ENCODE assay signal across 8 cellular contexts in the genomic region with DNA sequence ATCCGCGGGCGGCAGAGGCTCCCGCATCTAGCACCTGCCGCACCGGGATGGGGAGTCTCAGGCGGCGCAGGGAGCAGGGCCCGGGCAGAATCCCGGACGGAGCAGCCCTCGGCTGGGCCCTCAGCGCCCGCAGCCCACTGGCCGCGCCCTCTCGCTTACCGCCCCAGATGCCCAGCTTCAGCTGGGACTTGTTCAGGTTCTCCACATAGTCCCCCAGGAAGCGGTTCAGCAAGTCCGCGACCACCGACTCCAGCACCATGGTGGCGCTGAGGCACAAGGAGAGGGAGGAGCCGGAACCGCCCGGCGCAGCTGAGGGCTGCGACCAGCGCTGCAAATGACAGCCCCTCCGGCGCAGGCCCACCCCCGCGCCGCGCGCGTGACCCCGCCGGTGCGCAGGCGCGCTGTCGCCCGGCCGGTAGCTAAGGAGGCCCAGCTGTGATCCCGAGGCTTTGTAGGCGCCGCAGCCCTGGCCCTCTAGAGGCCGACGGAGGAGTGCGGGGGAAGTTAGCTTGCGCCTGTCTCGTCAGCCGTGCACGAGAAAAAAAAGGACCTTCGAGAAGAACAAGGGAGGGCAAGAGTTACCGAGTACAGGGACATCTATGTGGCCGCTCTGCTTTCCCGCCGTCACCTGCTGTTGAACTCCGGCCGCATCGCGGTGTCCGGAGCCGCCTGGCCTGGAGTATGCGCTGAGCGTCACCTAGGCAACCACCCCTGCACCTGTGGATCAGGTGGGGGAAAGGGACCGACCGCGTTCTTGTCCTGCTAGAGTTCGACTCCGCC. TPM values are rescaled to one million over a fixed set of nuclear protein-coding genes. Genes with fewer than 3 reads are reported as not detected.
A peak's percentile ranks its signal among the peaks of the same experiment; 100 is the strongest.
DNase-seq lines count a peak whose midpoint lies in the region; ATAC-seq lines count a peak whose summit lies in the region.

TSS of gene VPS13C (minus strand) at position 332 of the 780 bp plus-strand sequence. CDS start at position 259, 73 bp downstream.

- peak within 1 kb of the TSS; percentile 98 for H3K4me3 Mint-ChIP-seq in activated T-helper 1 cell treated with anti-CD3 and anti-CD28 coated beads, Interleukin-12 subunit alpha, Interleukin-12 subunit beta, Interleukin-2, Interleukin-4 antibody, amounts not matched to agents 30 ng/mL and 10 ng/mL and 1 ng/mL, durations not matched to agents 14 hours and 24 hours and 36 hours
- peak within 1 kb of the TSS; percentile 94 to 100 (median 98) for H3K4me3 Mint-ChIP-seq in naive thymus-derived CD8-positive, alpha-beta T cell

- ATAC-seq in GM21786 (IDR thresholded peaks at IDR 0.05; ENCODE audit: unreplicated experiment): peak; percentile 81
- ATAC-seq in naive thymus-derived CD8-positive, alpha-beta T cell: peak; percentile 85 to 87

- H3K4me1 Mint-ChIP-seq in activated T-helper 1 cell treated with anti-CD3 and anti-CD28 coated beads, Interleukin-12 subunit alpha, Interleukin-12 subunit beta, Interleukin-2, Interleukin-4 antibody, amounts not matched to agents 30 ng/mL and 10 ng/mL and 1 ng/mL, durations not matched to agents 14 hours and 24 hours and 36 hours (ENCODE audit: low read depth): peaks cover 47% of the 10 kb centered on the region
- peaks cover 18 to 50% (median 47%) of the 10 kb centered on the region in 4 donors for H3K4me1 Mint-ChIP-seq in naive thymus-derived CD8-positive, alpha-beta T cell

- intact Hi-C loops in activated T-helper 1 cell treated with anti-CD3 and anti-CD28 coated beads, Interleukin-12 subunit alpha, Interleukin-12 subunit beta, Interleukin-2, Interleukin-4 antibody, amounts not matched to agents 30 ng/mL and 10 ng/mL and 1 ng/mL, durations not matched to agents 14 hours and 24 hours and 36 hours (cut with micrococcal nuclease): loop anchor here (1.0 to 5.0 kb wide), 3 partner anchors 8 to 330 kb away; partner anchors contain the start of gene TLN2

- peak within 1 kb of the TSS; percentile 100 for H3K27ac Mint-ChIP-seq in activated T-helper 1 cell treated with anti-CD3 and anti-CD28 coated beads, Interleukin-12 subunit alpha, Interleukin-12 subunit beta, Interleukin-2, Interleukin-4 antibody, amounts not matched to agents 30 ng/mL and 10 ng/mL and 1 ng/mL, durations not matched to agents 14 hours and 24 hours and 36 hours
- peak within 1 kb of the TSS; percentile 90 to 99 (median 98) for H3K27ac Mint-ChIP-seq in naive thymus-derived CD8-positive, alpha-beta T cell

- no peaks in the 10 kb centered on the region for H3K9me3 ChIP-seq in KOPT-K1 (ENCODE audit: insufficient read depth, low read length, poor library complexity, severe bottlenecking)

- peaks cover 10% of the 10 kb centered on the region for H3K27me3 Mint-ChIP-seq in activated T-helper 1 cell treated with anti-CD3 and anti-CD28 coated beads, Interleukin-12 subunit alpha, Interleukin-12 subunit beta, Interleukin-2, Interleukin-4 antibody, amounts not matched to agents 30 ng/mL and 10 ng/mL and 1 ng/mL, durations not matched to agents 14 hours and 24 hours and 36 hours (ENCODE audit: insufficient read depth)
- peaks cover 0 to 4% (median 0%) of the 10 kb centered on the region in 5 donors for H3K27me3 Mint-ChIP-seq in naive thymus-derived CD8-positive, alpha-beta T cell

- no peaks in the 10 kb centered on the region for H3K9me3 Mint-ChIP-seq in activated T-helper 1 cell treated with anti-CD3 and anti-CD28 coated beads, Interleukin-12 subunit alpha, Interleukin-12 subunit beta, Interleukin-2, Interleukin-4 antibody, amounts not matched to agents 30 ng/mL and 10 ng/mL and 1 ng/mL, durations not matched to agents 14 hours and 24 hours and 36 hours
- no peaks in the 10 kb centered on the region for H3K9me3 Mint-ChIP-seq in naive thymus-derived CD8-positive, alpha-beta T cell

- DNase-seq in Daoy (ENCODE audit: low read depth) (peak; percentile 96), RKO (ENCODE audit: low spot score) (peak; percentile 95), fibroblast of gingiva (ENCODE audit: low read depth) (peak; percentile 90)
- DNase-seq in activated T-helper 1 cell treated with anti-CD3 and anti-CD28 coated beads, Interleukin-12 subunit alpha, Interleukin-12 subunit beta, Interleukin-2, Interleukin-4 antibody, amounts not matched to agents 30 ng/mL and 10 ng/mL and 1 ng/mL, durations not matched to agents 14 hours and 24 hours and 36 hours (ENCODE audit: low spot score): peak; percentile 93
- DNase-seq in naive thymus-derived CD8-positive, alpha-beta T cell: peak; percentile 87 to 94 (median 90)
- DNase-seq in stimulated activated naive CD4-positive, alpha-beta T cell (lab: John Stamatoyannopoulos, UW): peak; percentile 80 to 89 (median 86)

- H3K27ac ChIP-seq in KOPT-K1 (ENCODE audit: low read depth, low read length, poor library complexity, severe bottlenecking): peak within 1 kb of the TSS; percentile 91

- POLR2A ChIA-PET in naive thymus-derived CD8-positive, alpha-beta T cell (lab: Charles Lee): interaction anchor here (1.1 to 1.6 kb wide), 2 partner anchors 10 to 49 kb away, joined by 3 to 6 read pairs; no protein-coding TSS in a partner anchor

- peaks cover 12% of the 10 kb centered on the region for H3K36me3 Mint-ChIP-seq in activated T-helper 1 cell treated with anti-CD3 and anti-CD28 coated beads, Interleukin-12 subunit alpha, Interleukin-12 subunit beta, Interleukin-2, Interleukin-4 antibody, amounts not matched to agents 30 ng/mL and 10 ng/mL and 1 ng/mL, durations not matched to agents 14 hours and 24 hours and 36 hours (ENCODE audit: low read depth)
- peaks cover 0 to 4% (median 3%) of the 10 kb centered on the region in 3 donors for H3K36me3 Mint-ChIP-seq in naive thymus-derived CD8-positive, alpha-beta T cell

- no peaks in the 10 kb centered on the region for H3K36me3 ChIP-seq in KOPT-K1 (ENCODE audit: insufficient read depth, low read length)

RNA-seq across cellular contexts. Expression of gene VPS13C, which starts in this region (rescaled TPM):
- total RNA-seq in Daoy (2014; rRNA removed; shearing (Covaris generic)): 11.6 and 11.7 TPM in 2 replicates
- total RNA-seq in activated T-helper 1 cell treated with anti-CD3 and anti-CD28 coated beads, Interleukin-12 subunit alpha, Interleukin-12 subunit beta, Interleukin-2, Interleukin-4 antibody, amounts not matched to agents 30 ng/mL and 10 ng/mL and 1 ng/mL, durations not matched to agents 14 hours and 24 hours and 36 hours: 50.4 and 52.7 TPM in 2 replicates
- 100 to 1,000 TPM; 103 to 109 TPM for total RNA-seq in naive thymus-derived CD8-positive, alpha-beta T cell
- polyA plus RNA-seq in naive thymus-derived CD8-positive, alpha-beta T cell: 10 to 100 TPM; 11.1 to 17.6 (median 13.3) TPM

Comparison
In these comparisons a context has a peak if more than half of its experiments do, and no peak if none do; other contexts are left out.
1. Peak in every context shown above with its lines: DNase-seq, ATAC-seq and H3K27ac ChIP-seq.